21 cellular contexts compared by ENCODE assay signal in genomic region chr5:3962113-3962512, GRCh38.
DNase-seq lines count a peak whose midpoint lies in the region; FAIRE-seq and TF ChIP-seq lines count a peak whose summit lies in the region.
"Had no signal": no experiment of that assay in that cellular context is flagged by ENCODE, and none has a peak within 500 bp of the region (broad histone marks: within the 10 kb centered on the region; RNA-seq: fewer than 3 reads in every experiment).

No MANE protein-coding gene starts in this region.

- intact Hi-C loops in tibial artery (cut with DNase I; ENCODE audit: low total_unique reads): no loop called here

- H3K27me3 ChIP-seq in BLaER1: no peaks in the 10 kb centered on the region
- no peaks in the 10 kb centered on the region for H3K27me3 ChIP-seq in WERI-Rb-1 (ENCODE audit: insufficient read depth, low read depth, severe bottlenecking)
- H3K27me3 ChIP-seq in tibial artery: no peaks in the 10 kb centered on the region

- H3K4me2 ChIP-seq in BLaER1: peak overlapping the region; percentile 86

- TF ChIP-seq CTCF in WERI-Rb-1 (IDR thresholded peaks at IDR 0.05; ENCODE audit: low read depth, low read length) (no peak), tibial artery (IDR thresholded peaks at IDR 0.05) (no peak)

- DNase-seq in Daoy (ENCODE audit: low read depth): peak; percentile 62
- no peak for DNase-seq in WERI-Rb-1
- peak; percentile 31 for DNase-seq in urothelium cell line (ENCODE audit: low spot score)
- no peak for DNase-seq in tibial artery
- DNase-seq in stimulated activated CD4-positive, alpha-beta T cell treated with anti-CD3 and anti-CD28 coated beads, Interleukin-4, amount 100 ng/mL, for 4 hours: no peak
- DNase-seq in stimulated activated CD8-positive, alpha-beta memory T cell treated with anti-CD3 and anti-CD28 coated beads, Interleukin-4, amount 100 ng/mL, for 48 hours: no peak
- DNase-seq: 8988T; C1 segment of cervical spinal cord; CD4-positive, CD25-positive, alpha-beta regulatory T cell; CD8-positive, alpha-beta memory T cell; COR-L47; DMS 273 treated with DMSO at 0.1 percent for 48 hours; DMS53; GDM1; GM23248; HCEC 1CT had no signal

- no peaks in the 10 kb centered on the region for H4K20me1 ChIP-seq in BLaER1

- H3K9ac ChIP-seq in BLaER1: peak overlapping the region; percentile 30; the same call in 1 of the 2 replicates
- H3K9ac ChIP-seq: GM23248 had no signal

- H3K4me1 ChIP-seq in BLaER1 (peaks cover 68% of the 10 kb centered on the region), tibial artery (no peaks in the 10 kb centered on the region)

- FAIRE-seq in urothelium cell line (lab: Jason Lieb, UNC): no peak
- FAIRE-seq: GM12892, GM18507, H54 had no signal

- no peak overlapping the region; the same call in 1 of the 2 replicates for H3K27ac ChIP-seq in BLaER1
- H3K27ac ChIP-seq in WERI-Rb-1: no peak overlapping the region
- H3K27ac ChIP-seq in tibial artery: no peak overlapping the region
- H3K27ac ChIP-seq: GM23248, HL-60 had no signal

- no peaks in the 10 kb centered on the region for H3K36me3 ChIP-seq in BLaER1
- no peaks in the 10 kb centered on the region for H3K36me3 ChIP-seq in WERI-Rb-1
- H3K36me3 ChIP-seq in tibial artery: no peaks in the 10 kb centered on the region

- peaks cover 4% of the 10 kb centered on the region; the same call in 1 of the 2 replicates for H3K9me3 ChIP-seq in BLaER1
- H3K9me3 ChIP-seq in WERI-Rb-1 (ENCODE audit: severe bottlenecking): no peaks in the 10 kb centered on the region
- no peaks in the 10 kb centered on the region for H3K9me3 ChIP-seq in tibial artery

- H3K4me3 ChIP-seq in BLaER1 (peak overlapping the region; percentile 41), WERI-Rb-1 (ENCODE audit: low read depth, low read length) (peak overlapping the region; percentile 27), tibial artery (no peak overlapping the region)
- H3K4me3 ChIP-seq: GM23248 had no signal

Comparison
In these comparisons a context has a peak if more than half of its experiments do, and no peak if none do; other contexts are left out.
1. H3K4me3 ChIP-seq: peak in BLaER1 (single experiment) and WERI-Rb-1 (single experiment); none in tibial artery (0 of 2).
2. DNase-seq: peak in Daoy (single experiment) and urothelium cell line (single experiment); none in WERI-Rb-1 (single experiment), tibial artery (0 of 2), stimulated activated CD4-positive, alpha-beta T cell treated with anti-CD3 and anti-CD28 coated beads, Interleukin-4, amount 100 ng/mL, for 4 hours (0 of 2) and stimulated activated CD8-positive, alpha-beta memory T cell treated with anti-CD3 and anti-CD28 coated beads, Interleukin-4, amount 100 ng/mL, for 48 hours (single experiment).